Comparison of ENCODE assay signal across 23 cellular contexts in the genomic region with DNA sequence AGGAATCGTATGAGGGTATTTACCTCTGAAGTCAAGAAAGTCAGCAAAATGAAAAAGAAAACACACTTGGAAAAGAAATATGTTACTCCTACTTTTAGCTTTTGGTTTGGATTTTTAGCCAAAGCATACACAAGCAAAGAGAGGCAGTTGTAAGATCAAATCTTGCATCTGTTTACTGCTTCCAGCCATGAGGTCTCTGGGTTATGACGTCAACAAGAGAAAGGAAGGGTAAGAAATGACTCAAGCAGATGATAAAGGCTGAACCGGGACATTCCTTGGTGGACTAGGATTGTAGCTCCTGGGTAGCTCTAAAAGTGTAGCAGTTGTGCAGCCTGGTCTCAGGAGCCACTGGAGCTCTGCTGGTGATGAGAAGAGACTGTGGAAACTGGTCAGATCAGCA. TPM values are rescaled to one million over a fixed set of nuclear protein-coding genes. Genes with fewer than 3 reads are reported as not detected.
A peak's percentile ranks its signal among the peaks of the same experiment; 100 is the strongest.
DNase-seq lines count a peak whose midpoint lies in the region; ATAC-seq and TF ChIP-seq lines count a peak whose summit lies in the region.
"Had no signal": no experiment of that assay in that cellular context is flagged by ENCODE, and none has a peak within 500 bp of the region (broad histone marks: within the 10 kb centered on the region; RNA-seq: fewer than 3 reads in every experiment).

No MANE protein-coding gene starts in this region.

- no peaks in the 10 kb centered on the region for H3K4me1 ChIP-seq in GM23338 (ENCODE audit: insufficient read depth)
- no peaks in the 10 kb centered on the region for H3K4me1 ChIP-seq in H9 (ENCODE audit: insufficient read depth, low read length)
- H3K4me1 ChIP-seq: A549; BE2C; BLaER1 treated with 17β-estradiol and CSF1 and Interleukin-3, amounts not matched to agents 10 nM and 100 nM; HAP-1 had no signal

- no peak overlapping the region for H2AK5ac ChIP-seq in H9 (ENCODE audit: insufficient read length, low read length)

- in situ Hi-C loops in astrocyte of the cerebellum (cut with HindIII; ENCODE audit: low sequenced_read_pairs), result no loop called here

- no peaks in the 10 kb centered on the region for H3F3A ChIP-seq in GM23338 (replicated peaks; ENCODE audit: low read depth)

- no peak overlapping the region for H3K4me3 ChIP-seq in GM23338
- no peak overlapping the region for H3K4me3 ChIP-seq in astrocyte of the cerebellum (ENCODE audit: low read depth, low read length)
- H3K4me3 ChIP-seq: A549; BLaER1 treated with 17β-estradiol and CSF1 and Interleukin-3, amounts not matched to agents 10 nM and 100 nM; HAP-1 had no signal

- no peak overlapping the region for H3K4ac ChIP-seq in H9 (ENCODE audit: low read depth, low read length)

- H3K18ac ChIP-seq in H9 (ENCODE audit: insufficient read length, low read depth, low read length), result no peak overlapping the region

- no peak overlapping the region for H4K8ac ChIP-seq in H9 (replicated peaks; ENCODE audit: insufficient read length, low read depth, low read length)

- no peak overlapping the region for H2BK12ac ChIP-seq in H9 (ENCODE audit: insufficient read length, low read depth, low read length)

- no peak overlapping the region for H3K23ac ChIP-seq in H9 (ENCODE audit: insufficient read length, low read depth, low read length)

- no peaks in the 10 kb centered on the region for H3K27me3 ChIP-seq in GM23338 (ENCODE audit: insufficient read depth)
- H3K27me3 ChIP-seq in H9 (ENCODE audit: insufficient read depth, low read length), result no peaks in the 10 kb centered on the region
- H3K27me3 ChIP-seq: BE2C; BLaER1 treated with 17β-estradiol and CSF1 and Interleukin-3, amounts not matched to agents 10 nM and 100 nM had no signal

- H3K79me2 ChIP-seq in GM23338 (replicated peaks; ENCODE audit: insufficient read depth), result no peaks in the 10 kb centered on the region
- no peaks in the 10 kb centered on the region for H3K79me2 ChIP-seq in H9 (ENCODE audit: insufficient read depth, low read length)

- H3K36me3 Mint-ChIP-seq in GM23338 (ENCODE audit: low read depth) (no peaks in the 10 kb centered on the region), H9 (ENCODE audit: insufficient read depth in 1 of 3, low read depth in 3 of 3) (no peaks in the 10 kb centered on the region), nephron progenitor cell (ENCODE audit: low read depth) (no peaks in the 10 kb centered on the region)
- H3K36me3 Mint-ChIP-seq: CD14-positive monocyte; CD8-positive, alpha-beta memory T cell had no signal

- no peak overlapping the region for H2BK120ac ChIP-seq in H9 (ENCODE audit: low read depth, low read length, poor library complexity, severe bottlenecking)

- no peak overlapping the region for H3K9ac ChIP-seq in H9 (ENCODE audit: extremely low read depth, insufficient read length, low read length)
- H3K9ac ChIP-seq: BLaER1 treated with 17β-estradiol and CSF1 and Interleukin-3, amounts not matched to agents 10 nM and 100 nM had no signal

- ATAC-seq in GM23338 (peak; percentile 34; the same call in 2 of the 3 replicates), GM19351 (IDR thresholded peaks at IDR 0.05; ENCODE audit: unreplicated experiment) (no peak)

- no peak for DNase-seq in GM23338 (ENCODE audit: low spot score)
- DNase-seq in H9, result no peak
- DNase-seq in astrocyte of the cerebellum (ENCODE audit: low read depth), result peak; percentile 5
- no peak for DNase-seq in nephron progenitor cell
- DNase-seq in HCEC 1CT, result no peak
- no peak for DNase-seq in COLO668 (lab: John Stamatoyannopoulos, UW; ENCODE audit: unreplicated experiment)
- DNase-seq: 8988T; ACHN; AML-193; BE2C; Calu3; CD4-positive, alpha-beta T cell; CD8-positive, alpha-beta memory T cell; COR-L47; DMS53; DMS79 treated with DMSO at 0.1 percent for 48 hours; GF-D8 had no signal

- no peak overlapping the region for H2BK15ac ChIP-seq in H9 (ENCODE audit: low read depth, low read length)

- H3K9me2 ChIP-seq in GM23338 (ENCODE audit: insufficient read depth), result no peaks in the 10 kb centered on the region

- H2AFZ ChIP-seq in GM23338, result no peak overlapping the region
- H2AFZ ChIP-seq in H9 (ENCODE audit: low read length), result no peak overlapping the region

- no peak overlapping the region for H4K5ac ChIP-seq in H9 (ENCODE audit: insufficient read length, low read depth, low read length)

- no peaks in the 10 kb centered on the region for H3K9me3 ChIP-seq in H9 (ENCODE audit: control insufficient read depth, low read depth, low read length)
- H3K9me3 ChIP-seq: BE2C; BLaER1 treated with 17β-estradiol and CSF1 and Interleukin-3, amounts not matched to agents 10 nM and 100 nM; HAP-1 had no signal

- TF ChIP-seq CTCF in GM23338 (conservative IDR thresholded peaks at IDR 0.05; ENCODE audit: low read depth in 2 of 2), result no peak
- no peak for TF ChIP-seq CTCF in H9 (conservative IDR thresholded peaks at IDR 0.05)
- TF ChIP-seq CTCF in astrocyte of the cerebellum (IDR thresholded peaks at IDR 0.05; ENCODE audit: low read depth, low read length, missing control alignments), result no peak
- TF ChIP-seq CTCF in nephron progenitor cell (IDR thresholded peaks at IDR 0.05), result no peak

- no peak overlapping the region for H2BK5ac ChIP-seq in H9 (ENCODE audit: insufficient read length, low read length)

- no peaks in the 10 kb centered on the region for H4K20me1 ChIP-seq in GM23338 (replicated peaks; ENCODE audit: insufficient read depth)
- H4K20me1 ChIP-seq in H9 (ENCODE audit: control insufficient read depth, insufficient read depth, insufficient read length), result no peaks in the 10 kb centered on the region
- H4K20me1 ChIP-seq: BLaER1 treated with 17β-estradiol and CSF1 and Interleukin-3, amounts not matched to agents 10 nM and 100 nM had no signal

- no peaks in the 10 kb centered on the region for H3K79me1 ChIP-seq in H9 (ENCODE audit: insufficient read depth, low read depth, low read length, poor library complexity, severe bottlenecking)

- H3T11ph ChIP-seq in H9 (ENCODE audit: low read length), result no peak overlapping the region

- H3K27ac Mint-ChIP-seq in GM23338 (no peak overlapping the region), H9 (peak overlapping the region in 2 of 3 experiments; percentile 15 to 32; a peak in 1 of 7 replicates), nephron progenitor cell (peak overlapping the region; percentile 33)
- H3K27ac Mint-ChIP-seq: CD14-positive monocyte; CD4-positive, alpha-beta T cell; CD8-positive, alpha-beta memory T cell had no signal

- WGBS in H9 (ENCODE audit: extremely low coverage, insufficient read length, low lambda C conversion rate), result no CpG with 5 or more reads among the region's 3 CpGs

- no peak overlapping the region for H2BK20ac ChIP-seq in H9 (ENCODE audit: low read depth, low read length, poor library complexity, severe bottlenecking)

- H3K27ac ChIP-seq in GM23338 (ENCODE audit: low read depth) (no peak overlapping the region), H9 (ENCODE audit: insufficient read length, low read depth, low read length) (no peak overlapping the region)
- H3K27ac ChIP-seq: A549; BLaER1 treated with 17β-estradiol and CSF1 and Interleukin-3, amounts not matched to agents 10 nM and 100 nM had no signal

- H3K4me3 Mint-ChIP-seq in GM23338 (no peak overlapping the region), H9 (no peak overlapping the region), nephron progenitor cell (no peak overlapping the region)
- H3K4me3 Mint-ChIP-seq: CD14-positive monocyte; CD4-positive, alpha-beta T cell; CD8-positive, alpha-beta memory T cell had no signal

- peaks cover 5% of the 10 kb centered on the region; the same call in 2 of the 3 replicates for H3K4me1 Mint-ChIP-seq in GM23338
- H3K4me1 Mint-ChIP-seq in H9, result peaks cover 2 to 5% of the 10 kb centered on the region in 2 experiments
- peaks cover 14% of the 10 kb centered on the region for H3K4me1 Mint-ChIP-seq in nephron progenitor cell
- H3K4me1 Mint-ChIP-seq: CD14-positive monocyte; CD8-positive, alpha-beta memory T cell had no signal

- H3K9me3 Mint-ChIP-seq in GM23338 (no peaks in the 10 kb centered on the region), H9 (no peaks in the 10 kb centered on the region), nephron progenitor cell (no peaks in the 10 kb centered on the region)

- no peaks in the 10 kb centered on the region for H3K36me3 ChIP-seq in GM23338 (ENCODE audit: insufficient read depth)
- H3K36me3 ChIP-seq: BE2C; BLaER1 treated with 17β-estradiol and CSF1 and Interleukin-3, amounts not matched to agents 10 nM and 100 nM; HAP-1 had no signal

- H4K91ac ChIP-seq in H9 (ENCODE audit: insufficient read length, low read depth, low read length), result no peak overlapping the region

- H3K27me3 Mint-ChIP-seq in GM23338 (ENCODE audit: insufficient read depth, low read depth, poor library complexity) (no peaks in the 10 kb centered on the region), H9 (ENCODE audit: low read depth) (no peaks in the 10 kb centered on the region), nephron progenitor cell (ENCODE audit: low read depth, poor library complexity) (peaks cover 3% of the 10 kb centered on the region)
- H3K27me3 Mint-ChIP-seq: CD4-positive, alpha-beta T cell; CD8-positive, alpha-beta memory T cell had no signal

- H3K4me2 ChIP-seq in GM23338 (no peak overlapping the region), H9 (ENCODE audit: insufficient read depth, insufficient read length, low read length) (no peak overlapping the region)
- H3K4me2 ChIP-seq: A549; BLaER1 treated with 17β-estradiol and CSF1 and Interleukin-3, amounts not matched to agents 10 nM and 100 nM had no signal

- H3K56ac ChIP-seq in H9 (ENCODE audit: insufficient read length, low read depth, low read length), result no peak overlapping the region

- H3K23me2 ChIP-seq in H9 (ENCODE audit: insufficient read length, low read depth, low read length, poor library complexity, severe bottlenecking), result no peaks in the 10 kb centered on the region

- H3K14ac ChIP-seq in H9 (ENCODE audit: insufficient read depth, low read length), result no peak overlapping the region

TF ChIP-seq in GM23338, 12 proteins besides CTCF, POLR2A, EP300 and RAD21 (continues in another document):
- TF ChIP-seq CREB1 (CRISPR knock-in tag; IDR thresholded peaks at IDR 0.05; ENCODE audit: low read depth), result no peak
- no peak for TF ChIP-seq NANOG (IDR thresholded peaks at IDR 0.05; ENCODE audit: borderline replicate concordance)
- TF ChIP-seq JUNB (IDR thresholded peaks at IDR 0.05; ENCODE audit: unreplicated experiment), result no peak
- no peak for TF ChIP-seq STAT1 (IDR thresholded peaks at IDR 0.05; ENCODE audit: unreplicated experiment)
- TF ChIP-seq ZNF114 (CRISPR knock-in tag; IDR thresholded peaks at IDR 0.05), result no peak
- TF ChIP-seq POLR2AphosphoS5 (IDR thresholded peaks at IDR 0.05; ENCODE audit: low read depth), result no peak

RNA-seq across cellular contexts. Expression of gene CTNNA2, which starts 16.8 kb away (rescaled TPM):
- total RNA-seq in GM23338 (2014; rRNA removed; shearing (Covaris generic)), result 11.3 and 15.6 TPM in 2 replicates
- 4.5 and 6.4 TPM in 2 replicates for polyA plus RNA-seq in GM23338 (2016; fragmentation: Nextera tagmentation; extraction: Ambion mirVana)
- total RNA-seq in H9 (2021), result 4.5 and 5.5 TPM in 2 replicates
- total RNA-seq: Calu3; CD4-positive, alpha-beta T cell; CD8-positive, alpha-beta memory T cell; Daoy had no signal
- polyA plus RNA-seq: CD14-positive monocyte; CD8-positive, alpha-beta memory T cell had no signal
